1 cellular context compared by ENCODE assay signal in the genomic region with DNA sequence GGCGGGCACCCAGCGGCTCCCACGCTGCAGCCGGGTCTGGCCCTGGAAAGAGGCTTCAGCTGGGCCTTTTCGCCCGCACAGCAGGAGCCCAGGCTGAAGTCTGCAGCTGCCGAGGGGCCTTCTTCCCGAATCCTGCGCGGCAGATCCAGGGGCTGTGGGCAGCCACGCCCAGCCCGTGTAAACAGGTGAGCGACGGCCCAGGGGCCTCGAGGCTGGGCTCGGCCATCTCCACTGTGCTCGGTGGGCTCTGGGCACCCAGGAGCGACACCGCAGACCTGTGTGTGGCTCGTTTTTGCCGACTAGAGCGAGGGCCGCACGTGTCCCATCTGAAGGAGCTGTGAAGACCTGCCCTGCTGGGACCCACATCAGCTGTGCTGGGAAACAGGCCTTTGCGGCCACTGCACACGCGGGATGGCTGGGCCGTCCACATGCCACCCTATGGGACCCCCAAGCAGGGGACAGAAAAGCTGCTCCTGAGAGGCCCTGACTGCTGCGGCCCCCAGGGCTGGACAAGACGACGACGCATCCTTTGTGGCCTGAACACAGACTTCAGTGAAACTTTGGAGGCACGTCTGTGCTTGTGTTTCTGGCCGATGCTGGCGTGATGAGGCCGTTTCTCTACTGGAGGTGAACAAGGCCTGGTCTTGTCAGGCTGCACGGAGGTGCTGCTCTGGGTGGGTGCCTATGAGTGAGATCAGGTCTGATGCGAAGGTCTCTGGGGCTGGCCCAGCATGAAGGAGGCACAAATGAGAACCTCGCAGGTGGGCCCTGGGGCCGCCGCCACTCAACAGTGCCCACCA.
TF ChIP-seq lines count a peak whose summit lies in the region.

No MANE protein-coding gene starts in this region.

TF ChIP-seq in H1, 55 proteins besides CTCF, POLR2A, EP300 and RAD21:
- no peak for TF ChIP-seq CTBP2 (IDR thresholded peaks at IDR 0.05; ENCODE audit: borderline replicate concordance, insufficient read depth, insufficient read length, low read length)
- no peak for TF ChIP-seq RBBP5 (IDR thresholded peaks at IDR 0.05; ENCODE audit: borderline replicate concordance, low read depth, low read length)
- TF ChIP-seq FOSL1 (IDR thresholded peaks at IDR 0.05; ENCODE audit: insufficient read depth, low read depth, low read length), result no peak
- TF ChIP-seq ATF2 (IDR thresholded peaks at IDR 0.05; ENCODE audit: low read length), result no peak
- no peak for TF ChIP-seq EZH2 (IDR thresholded peaks at IDR 0.05; ENCODE audit: low read depth, low read length, severe bottlenecking)
- TF ChIP-seq RNF2 (IDR thresholded peaks at IDR 0.05; ENCODE audit: borderline replicate concordance, low read depth, low read length, missing control alignments, poor library complexity, severe bottlenecking), result no peak
- no peak for TF ChIP-seq TAF1 (IDR thresholded peaks at IDR 0.05; ENCODE audit: low read depth, low read length)
- TF ChIP-seq POU5F1 (IDR thresholded peaks at IDR 0.05; ENCODE audit: low read depth, low read length), result no peak
- TF ChIP-seq KDM4A (IDR thresholded peaks at IDR 0.05; ENCODE audit: low read depth, low read length, severe bottlenecking), result no peak
- TF ChIP-seq RFX5 (IDR thresholded peaks at IDR 0.05; ENCODE audit: borderline replicate concordance, low read depth, low read length), result no peak
- no peak for TF ChIP-seq BCL11A (IDR thresholded peaks at IDR 0.05; ENCODE audit: low read depth in 2 of 2, low read length in 2 of 2)
- TF ChIP-seq NRF1 (IDR thresholded peaks at IDR 0.05; ENCODE audit: low read depth, low read length), result no peak
- no peak for TF ChIP-seq BACH1 (IDR thresholded peaks at IDR 0.05; ENCODE audit: low read length)
- TF ChIP-seq EGR1 (IDR thresholded peaks at IDR 0.05; ENCODE audit: borderline replicate concordance, low read depth, low read length), result no peak
- TF ChIP-seq TAF7 (optimal IDR thresholded peaks at IDR 0.05; ENCODE audit: borderline replicate concordance, low read depth, low read length), result no peak
- no peak for TF ChIP-seq GTF2F1 (IDR thresholded peaks at IDR 0.05; ENCODE audit: borderline replicate concordance, low read depth, low read length)
- no peak for TF ChIP-seq ASH2L (IDR thresholded peaks at IDR 0.05; ENCODE audit: low read length)
